1 cellular context compared by ENCODE assay signal in the genomic region with DNA sequence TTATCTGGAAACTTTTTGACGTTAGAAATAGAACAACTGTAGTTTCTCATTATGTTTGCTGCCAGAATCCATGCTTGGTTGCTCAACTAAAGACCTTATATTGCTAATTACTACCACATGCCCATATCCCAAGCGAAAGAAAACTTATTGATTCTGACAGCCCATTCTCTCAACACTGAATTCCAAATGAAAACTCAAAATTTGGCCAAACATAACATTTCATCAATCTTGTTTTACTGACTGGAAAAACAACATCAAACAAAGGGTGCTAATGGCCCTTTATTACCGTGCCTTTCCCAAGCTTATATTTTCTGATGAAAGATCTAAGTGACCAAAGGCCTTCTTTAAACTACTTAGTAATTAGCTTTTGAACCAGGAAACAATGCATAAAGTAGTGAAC.
TF ChIP-seq lines count a peak whose summit lies in the region.

No MANE protein-coding gene starts in this region.

TF ChIP-seq in GM23338, 12 proteins besides CTCF, POLR2A, EP300 and RAD21 (continued from another document):
- TF ChIP-seq, protein P1, sequence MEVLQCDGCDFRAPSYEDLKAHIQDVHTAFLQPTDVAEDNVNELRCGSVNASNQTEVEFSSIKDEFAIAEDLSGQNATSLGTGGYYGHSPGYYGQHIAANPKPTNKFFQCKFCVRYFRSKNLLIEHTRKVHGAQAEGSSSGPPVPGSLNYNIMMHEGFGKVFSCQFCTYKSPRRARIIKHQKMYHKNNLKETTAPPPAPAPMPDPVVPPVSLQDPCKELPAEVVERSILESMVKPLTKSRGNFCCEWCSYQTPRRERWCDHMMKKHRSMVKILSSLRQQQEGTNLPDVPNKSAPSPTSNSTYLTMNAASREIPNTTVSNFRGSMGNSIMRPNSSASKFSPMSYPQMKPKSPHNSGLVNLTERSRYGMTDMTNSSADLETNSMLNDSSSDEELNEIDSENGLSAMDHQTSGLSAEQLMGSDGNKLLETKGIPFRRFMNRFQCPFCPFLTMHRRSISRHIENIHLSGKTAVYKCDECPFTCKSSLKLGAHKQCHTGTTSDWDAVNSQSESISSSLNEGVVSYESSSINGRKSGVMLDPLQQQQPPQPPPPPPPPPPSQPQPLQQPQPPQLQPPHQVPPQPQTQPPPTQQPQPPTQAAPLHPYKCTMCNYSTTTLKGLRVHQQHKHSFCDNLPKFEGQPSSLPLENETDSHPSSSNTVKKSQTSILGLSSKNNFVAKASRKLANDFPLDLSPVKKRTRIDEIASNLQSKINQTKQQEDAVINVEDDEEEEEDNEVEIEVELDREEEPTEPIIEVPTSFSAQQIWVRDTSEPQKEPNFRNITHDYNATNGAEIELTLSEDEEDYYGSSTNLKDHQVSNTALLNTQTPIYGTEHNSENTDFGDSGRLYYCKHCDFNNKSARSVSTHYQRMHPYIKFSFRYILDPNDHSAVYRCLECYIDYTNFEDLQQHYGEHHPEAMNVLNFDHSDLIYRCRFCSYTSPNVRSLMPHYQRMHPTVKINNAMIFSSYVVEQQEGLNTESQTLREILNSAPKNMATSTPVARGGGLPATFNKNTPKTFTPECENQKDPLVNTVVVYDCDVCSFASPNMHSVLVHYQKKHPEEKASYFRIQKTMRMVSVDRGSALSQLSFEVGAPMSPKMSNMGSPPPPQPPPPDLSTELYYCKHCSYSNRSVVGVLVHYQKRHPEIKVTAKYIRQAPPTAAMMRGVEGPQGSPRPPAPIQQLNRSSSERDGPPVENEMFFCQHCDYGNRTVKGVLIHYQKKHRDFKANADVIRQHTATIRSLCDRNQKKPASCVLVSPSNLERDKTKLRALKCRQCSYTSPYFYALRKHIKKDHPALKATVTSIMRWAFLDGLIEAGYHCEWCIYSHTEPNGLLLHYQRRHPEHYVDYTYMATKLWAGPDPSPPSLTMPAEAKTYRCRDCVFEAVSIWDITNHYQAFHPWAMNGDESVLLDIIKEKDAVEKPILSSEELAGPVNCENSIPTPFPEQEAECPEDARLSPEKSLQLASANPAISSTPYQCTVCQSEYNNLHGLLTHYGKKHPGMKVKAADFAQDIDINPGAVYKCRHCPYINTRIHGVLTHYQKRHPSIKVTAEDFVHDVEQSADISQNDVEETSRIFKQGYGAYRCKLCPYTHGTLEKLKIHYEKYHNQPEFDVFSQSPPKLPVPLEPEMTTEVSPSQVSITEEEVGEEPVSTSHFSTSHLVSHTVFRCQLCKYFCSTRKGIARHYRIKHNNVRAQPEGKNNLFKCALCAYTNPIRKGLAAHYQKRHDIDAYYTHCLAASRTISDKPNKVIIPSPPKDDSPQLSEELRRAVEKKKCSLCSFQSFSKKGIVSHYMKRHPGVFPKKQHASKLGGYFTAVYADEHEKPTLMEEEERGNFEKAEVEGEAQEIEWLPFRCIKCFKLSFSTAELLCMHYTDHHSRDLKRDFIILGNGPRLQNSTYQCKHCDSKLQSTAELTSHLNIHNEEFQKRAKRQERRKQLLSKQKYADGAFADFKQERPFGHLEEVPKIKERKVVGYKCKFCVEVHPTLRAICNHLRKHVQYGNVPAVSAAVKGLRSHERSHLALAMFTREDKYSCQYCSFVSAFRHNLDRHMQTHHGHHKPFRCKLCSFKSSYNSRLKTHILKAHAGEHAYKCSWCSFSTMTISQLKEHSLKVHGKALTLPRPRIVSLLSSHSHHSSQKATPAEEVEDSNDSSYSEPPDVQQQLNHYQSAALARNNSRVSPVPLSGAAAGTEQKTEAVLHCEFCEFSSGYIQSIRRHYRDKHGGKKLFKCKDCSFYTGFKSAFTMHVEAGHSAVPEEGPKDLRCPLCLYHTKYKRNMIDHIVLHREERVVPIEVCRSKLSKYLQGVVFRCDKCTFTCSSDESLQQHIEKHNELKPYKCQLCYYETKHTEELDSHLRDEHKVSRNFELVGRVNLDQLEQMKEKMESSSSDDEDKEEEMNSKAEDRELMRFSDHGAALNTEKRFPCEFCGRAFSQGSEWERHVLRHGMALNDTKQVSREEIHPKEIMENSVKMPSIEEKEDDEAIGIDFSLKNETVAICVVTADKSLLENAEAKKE (CRISPR knock-in tag; IDR thresholded peaks at IDR 0.05): no peak
- no peak for TF ChIP-seq EZH2phosphoT487 (IDR thresholded peaks at IDR 0.05; ENCODE audit: unreplicated experiment)
- TF ChIP-seq ZNF114 (CRISPR knock-in tag; IDR thresholded peaks at IDR 0.05): no peak
TF ChIP-seq in GM23338: peak in this region for 0.
